27 cellular contexts compared by ENCODE assay signal in genomic region chr17:71273451-71273850, GRCh38.
"Had no signal": no experiment of that assay in that cellular context is flagged by ENCODE, and none has a peak within 500 bp of the region (broad histone marks: within the 10 kb centered on the region; RNA-seq: fewer than 3 reads in every experiment).

No MANE protein-coding gene starts in this region.

- H3K4me3 ChIP-seq: coronary artery, esophagus squamous epithelium, heart right ventricle, left lung, neural progenitor cell, right lobe of liver, tibial artery had no signal

- H3K4me3 Mint-ChIP-seq: naive thymus-derived CD4-positive, alpha-beta T cell; nephron; neural progenitor cell; stimulated activated naive CD8-positive, alpha-beta T cell treated with anti-CD3 and anti-CD28 coated beads, Interleukin-15, amount 100 ng/mL, for 72 hours; type B pancreatic cell had no signal

- DNase-seq: dermis blood vessel endothelial cell; effector memory CD4-positive, alpha-beta T cell; erythroblast; esophagus squamous epithelium; foreskin melanocyte; glutamatergic neuron; heart right ventricle; hippocampal formation; left cardiac atrium; left lung; mesendoderm; midbrain; naive thymus-derived CD4-positive, alpha-beta T cell; right lobe of liver; small intestine; stimulated activated CD4-positive, alpha-beta T cell treated with anti-CD3 and anti-CD28 coated beads, Interleukin-15, amount 100 ng/mL, for 24 hours; stimulated activated CD4-positive, alpha-beta T cell treated with anti-CD3 and anti-CD28 coated beads, Interleukin-2, amount 100 ng/mL, for 48 hours; stimulated activated CD8-positive, alpha-beta memory T cell treated with anti-CD3 and anti-CD28 coated beads, Interleukin-4, amount 100 ng/mL, for 48 hours; stimulated activated naive CD4-positive, alpha-beta T cell; stimulated activated naive CD8-positive, alpha-beta T cell treated with anti-CD3 and anti-CD28 coated beads, Interleukin-15, amount 100 ng/mL, for 72 hours; tibial artery had no signal

- H3K4me1 ChIP-seq: esophagus squamous epithelium, heart right ventricle, left lung, neural progenitor cell, parathyroid adenoma, right lobe of liver, tibial artery had no signal

- H3K27ac ChIP-seq: coronary artery, esophagus squamous epithelium, heart right ventricle, left lung, neural progenitor cell, parathyroid adenoma, right lobe of liver, tibial artery had no signal

- H3K9me3 ChIP-seq: esophagus squamous epithelium, right lobe of liver had no signal

- H3K27ac Mint-ChIP-seq: naive thymus-derived CD4-positive, alpha-beta T cell; nephron; neural progenitor cell; progenitor cell of endocrine pancreas; stimulated activated naive CD8-positive, alpha-beta T cell treated with anti-CD3 and anti-CD28 coated beads, Interleukin-15, amount 100 ng/mL, for 72 hours; type B pancreatic cell had no signal

- H3K36me3 Mint-ChIP-seq: naive thymus-derived CD4-positive, alpha-beta T cell; neural progenitor cell; type B pancreatic cell had no signal

- H3K9me3 Mint-ChIP-seq: type B pancreatic cell had no signal

- H3K4me1 Mint-ChIP-seq: naive thymus-derived CD4-positive, alpha-beta T cell; nephron; neural progenitor cell; stimulated activated naive CD8-positive, alpha-beta T cell treated with anti-CD3 and anti-CD28 coated beads, Interleukin-15, amount 100 ng/mL, for 72 hours had no signal

- H3K27me3 Mint-ChIP-seq: naive thymus-derived CD4-positive, alpha-beta T cell; stimulated activated naive CD8-positive, alpha-beta T cell treated with anti-CD3 and anti-CD28 coated beads, Interleukin-15, amount 100 ng/mL, for 72 hours; type B pancreatic cell had no signal

- H3K27me3 ChIP-seq: esophagus squamous epithelium, heart right ventricle, left lung, neural progenitor cell, right lobe of liver, tibial artery had no signal

- H3K36me3 ChIP-seq: esophagus squamous epithelium, heart right ventricle, left lung, neural progenitor cell, right lobe of liver, tibial artery had no signal

- H3K9ac ChIP-seq: neural progenitor cell, parathyroid adenoma had no signal
